31 cellular contexts compared by ENCODE assay signal in genomic region chr1:229228522-229228921, GRCh38. TPM values are rescaled to one million over a fixed set of nuclear protein-coding genes. Genes with fewer than 3 reads are reported as not detected.
DNase-seq lines count a peak whose midpoint lies in the region; ATAC-seq, FAIRE-seq and TF ChIP-seq lines count a peak whose summit lies in the region.
"Had no signal": no experiment of that assay in that cellular context is flagged by ENCODE, and none has a peak within 500 bp of the region (broad histone marks: within the 10 kb centered on the region; RNA-seq: fewer than 3 reads in every experiment).

No MANE protein-coding gene starts in this region.

- WGBS in right lobe of liver (ENCODE audit: insufficient coverage, low coverage, low lambda C conversion rate, missing lambda C conversion rate): 72% methylated on average over 2 of the region's 2 CpGs
- WGBS in HepG2 (ENCODE audit: low lambda C conversion rate): 26% methylated on average over 2 of the region's 2 CpGs

- H3K4me2 ChIP-seq in HepG2 (ENCODE audit: low read depth, low read length) (no peak overlapping the region), parathyroid adenoma (ENCODE audit: low read length) (no peak overlapping the region)
- H3K4me2 ChIP-seq: KMS-11 had no signal

- H3K9me3 Mint-ChIP-seq in type B pancreatic cell: no peaks in the 10 kb centered on the region
- H3K9me3 Mint-ChIP-seq: activated T-helper 17 cell treated with anti-CD3 and anti-CD28 coated beads, Interleukin-2, amount 50 U/mL, for 72 hours; CD8-positive, alpha-beta T cell; effector memory CD8-positive, alpha-beta T cell; natural killer cell; T-helper 2 cell treated with Interferon-gamma antibody and Interleukin-4, amounts not matched to agents 5 μg/mL and 100 μg/mL, for 36 hours had no signal

- TF ChIP-seq POLR2A in right lobe of liver (IDR thresholded peaks at IDR 0.05) (no peak), HepG2 (IDR thresholded peaks at IDR 0.05; ENCODE audit: insufficient read depth in 1 of 2, low read depth in 2 of 2, low read length in 2 of 2) (no peak)

- CTCF ChIA-PET in HepG2 (lab: Yijun Ruan, JAX; ENCODE audit: low intra/inter-chr PET ratio, low total read pairs): no interaction called here

- BruUV-seq in HepG2 (replicated peaks; lab: Mats Ljungman, UMichigan): no TSS peak

- H3K79me2 ChIP-seq in HepG2 (ENCODE audit: insufficient read depth, low read length) (no peaks in the 10 kb centered on the region), parathyroid adenoma (no peaks in the 10 kb centered on the region)

- H3K9me3 ChIP-seq in right lobe of liver: no peaks in the 10 kb centered on the region
- H3K9me3 ChIP-seq in HepG2 (ENCODE audit: low read length): no peaks in the 10 kb centered on the region
- no peaks in the 10 kb centered on the region for H3K9me3 ChIP-seq in parathyroid adenoma (ENCODE audit: control insufficient read depth, low read length)
- H3K9me3 ChIP-seq: HAP-1, mucosa of descending colon, testis, vagina had no signal

- no peaks in the 10 kb centered on the region for H4K20me1 ChIP-seq in HepG2 (ENCODE audit: insufficient read depth, low read length)

- TF ChIP-seq EP300 in HepG2 (IDR thresholded peaks at IDR 0.05; ENCODE audit: low read depth in 2 of 2, low read length in 2 of 2) (no peak), HepG2 (CRISPR knock-in tag; IDR thresholded peaks at IDR 0.05; ENCODE audit: borderline replicate concordance) (no peak)

- H3K27ac ChIP-seq in right lobe of liver (peak overlapping the region in 2 of 3 donors; percentile 86 to 88), HepG2 (ENCODE audit: extremely low read length, insufficient read depth, low read length) (no peak overlapping the region), caudate nucleus (ENCODE audit: low read depth, low read length) (peak overlapping the region; percentile 99), parathyroid adenoma (no peak overlapping the region)
- H3K27ac ChIP-seq: KMS-11 had no signal

- H3K27me3 Mint-ChIP-seq in type B pancreatic cell: no peaks in the 10 kb centered on the region
- H3K27me3 Mint-ChIP-seq: activated naive CD8-positive, alpha-beta T cell had no signal

- H3K36me3 ChIP-seq in right lobe of liver: no peaks in the 10 kb centered on the region
- H3K36me3 ChIP-seq in HepG2 (replicated peaks in 1 of 2; ENCODE audit: control insufficient read depth in 1 of 2, insufficient read depth in 2 of 2, low read length in 2 of 2): no peaks in the 10 kb centered on the region
- H3K36me3 ChIP-seq in parathyroid adenoma (ENCODE audit: control insufficient read depth, insufficient read depth, low read length): no peaks in the 10 kb centered on the region
- H3K36me3 ChIP-seq: HAP-1, vagina had no signal

- H2AFZ ChIP-seq in HepG2 (ENCODE audit: low read length) (no peak overlapping the region), parathyroid adenoma (no peak overlapping the region)

- H3K4me1 ChIP-seq in right lobe of liver (peaks cover 0 to 36% (median 18%) of the 10 kb centered on the region in 4 donors), HepG2 (ENCODE audit: insufficient read depth, low read length) (peaks cover 82% of the 10 kb centered on the region), parathyroid adenoma (peaks cover 7% of the 10 kb centered on the region)

- intact Hi-C loops in right lobe of liver (cut with DNase I) (loop anchor here in 1 of 2 donors (10.0 kb wide), 1 partner anchor 494 kb away; the partner anchor contains the start of gene RHOU), HepG2 (cut with micrococcal nuclease; ENCODE audit: unreplicated experiment) (loop anchor here (10.0 kb wide), 4 partner anchors 124 to 364 kb away; no protein-coding TSS in a partner anchor)

- H3K4me3 Mint-ChIP-seq in type B pancreatic cell: no peak overlapping the region
- H3K4me3 Mint-ChIP-seq: activated naive CD8-positive, alpha-beta T cell; activated T-helper 17 cell treated with anti-CD3 and anti-CD28 coated beads, Interleukin-2, amount 50 U/mL, for 72 hours; B cell; CD8-positive, alpha-beta T cell; effector memory CD8-positive, alpha-beta T cell; natural killer cell; T-helper 2 cell treated with Interferon-gamma antibody and Interleukin-4, amounts not matched to agents 5 μg/mL and 100 μg/mL, for 36 hours had no signal

- TF ChIP-seq CTCF in right lobe of liver (IDR thresholded peaks at IDR 0.05) (no peak), HepG2 (CRISPR knock-in tag; IDR thresholded peaks at IDR 0.05) (no peak), parathyroid adenoma (IDR thresholded peaks at IDR 0.05) (no peak), type B pancreatic cell (conservative IDR thresholded peaks at IDR 0.05) (no peak)

- H3K4me3 ChIP-seq in right lobe of liver: no peak overlapping the region
- H3K4me3 ChIP-seq in HepG2 (replicated peaks in 1 of 3; ENCODE audit: insufficient read depth in 1 of 3, low read depth in 2 of 3, low read length in 3 of 3): no peak overlapping the region
- H3K4me3 ChIP-seq in parathyroid adenoma (ENCODE audit: low read depth, low read length): peak overlapping the region; percentile 18
- H3K4me3 ChIP-seq: HAP-1, lung, mucosa of descending colon, testis, vagina had no signal

- POLR2A ChIA-PET in HepG2 (lab: Yijun Ruan, JAX): interaction anchor here (1.0 to 2.5 kb wide), 2 partner anchors 7 to 264 kb away, joined by 3 to 9 read pairs; no protein-coding TSS in a partner anchor

- H3K27me3 ChIP-seq in right lobe of liver (no peaks in the 10 kb centered on the region), HepG2 (ENCODE audit: control insufficient read depth in 1 of 2, insufficient read depth in 2 of 2, low read length in 2 of 2) (no peaks in the 10 kb centered on the region), parathyroid adenoma (ENCODE audit: control insufficient read depth, insufficient read depth, low read length) (no peaks in the 10 kb centered on the region)
- H3K27me3 ChIP-seq: testis, vagina had no signal

- in situ Hi-C loops in HepG2 (cut with HindIII; ENCODE audit: extremely low pct_ligation_motif_present, low pct_unique_long_range_greater_than_20kb): loop anchor here (10.0 kb wide), 1 partner anchor 494 kb away; the partner anchor contains the start of gene RHOU

- no peak for FAIRE-seq in HepG2 (lab: Jason Lieb, UNC)
- FAIRE-seq: bronchial epithelial cell had no signal

- H3K9ac ChIP-seq in HepG2 (ENCODE audit: insufficient read depth, low read depth, low read length) (no peak overlapping the region), parathyroid adenoma (no peak overlapping the region)
- H3K9ac ChIP-seq: KMS-11 had no signal

- no peak for DNase-seq in right lobe of liver
- DNase-seq in HepG2 (ENCODE audit: low spot score): no peak
- DNase-seq in caudate nucleus (lab: John Stamatoyannopoulos, UW): no peak
- peak; percentile 4 for DNase-seq in type B pancreatic cell (ENCODE audit: extremely low spot score, unreplicated experiment)
- no peak for DNase-seq in stimulated activated CD8-positive, alpha-beta memory T cell treated with anti-CD3 and anti-CD28 coated beads, Interleukin-4, amount 100 ng/mL, for 48 hours
- DNase-seq in NCI-H748 (lab: John Stamatoyannopoulos, UW; ENCODE audit: unreplicated experiment): no peak
- DNase-seq: activated CD4-positive, alpha-beta T cell treated with anti-CD3 and anti-CD28 coated beads for 4 hours; anterior cingulate cortex; CD8-positive, alpha-beta T cell; DMS 273 treated with DMSO at 0.1 percent for 48 hours; effector memory CD8-positive, alpha-beta T cell; erythroblast; MM.1S; mucosa of descending colon; natural killer cell; NCI-H187 treated with DMSO at 0.1 percent for 48 hours; NCI-H2171; nucleus accumbens; stimulated activated naive CD4-positive, alpha-beta T cell; testis had no signal

- TF ChIP-seq RAD21 in HepG2 (CRISPR knock-in tag; IDR thresholded peaks at IDR 0.05): no peak

- H3K27ac Mint-ChIP-seq in type B pancreatic cell: peak overlapping the region; percentile 97
- H3K27ac Mint-ChIP-seq: activated naive CD8-positive, alpha-beta T cell; activated T-helper 17 cell treated with anti-CD3 and anti-CD28 coated beads, Interleukin-2, amount 50 U/mL, for 72 hours; B cell; CD8-positive, alpha-beta T cell; effector memory CD8-positive, alpha-beta T cell; natural killer cell; T-helper 2 cell treated with Interferon-gamma antibody and Interleukin-4, amounts not matched to agents 5 μg/mL and 100 μg/mL, for 36 hours had no signal

- peaks cover 54% of the 10 kb centered on the region for H3K4me1 Mint-ChIP-seq in type B pancreatic cell (ENCODE audit: unreplicated experiment)

- H3K36me3 Mint-ChIP-seq in type B pancreatic cell: no peaks in the 10 kb centered on the region
- H3K36me3 Mint-ChIP-seq: activated naive CD8-positive, alpha-beta T cell; CD8-positive, alpha-beta T cell; natural killer cell had no signal

- ATAC-seq in right lobe of liver (no peak), HepG2 (no peak), GM18909 (IDR thresholded peaks at IDR 0.05; ENCODE audit: poor library complexity, unreplicated experiment) (no peak)
- ATAC-seq: activated T-helper 17 cell treated with anti-CD3 and anti-CD28 coated beads, Interleukin-2, amount 50 U/mL, for 72 hours; CD8-positive, alpha-beta T cell; effector memory CD8-positive, alpha-beta T cell; natural killer cell had no signal

RNA-seq across cellular contexts. Expression of gene RAB4A, which starts 42.4 kb away (rescaled TPM):
- total RNA-seq in right lobe of liver: 10 to 100 TPM; 23.3 to 66.4 (median 50.0) TPM
- total RNA-seq in HepG2 (2016; rRNA removed; fragmentation: Illumina TruSeq; extraction: Trizol): 76.6 and 80.1 TPM in 2 replicates
- 135 and 139 TPM in 2 replicates for total RNA-seq in HepG2 (2016; cell fraction: cytosol; rRNA removed; fragmentation: Illumina TruSeq; extraction: Trizol; ENCODE audit: low read depth)
- 71.2 and 81.9 TPM in 2 replicates for total RNA-seq in HepG2 (2016; cell fraction: insoluble cytoplasmic fraction; rRNA removed; fragmentation: Illumina TruSeq; extraction: Trizol)
- total RNA-seq in HepG2 (2016; cell fraction: membrane; rRNA removed; fragmentation: Illumina TruSeq; extraction: Trizol): 213 and 217 TPM in 2 replicates
- total RNA-seq in HepG2 (2016; cell fraction: nucleus; rRNA removed; fragmentation: Illumina TruSeq; extraction: Trizol): 41.7 and 48.3 TPM in 2 replicates
- 41.6 and 56.0 TPM in 2 replicates for polyA plus RNA-seq in HepG2 (2011; rRNA removed)
- 53.2 and 57.4 TPM in 2 replicates for polyA plus RNA-seq in HepG2 (2011; cell fraction: cytosol; rRNA removed)
- polyA plus RNA-seq in HepG2 (2011; cell fraction: nucleus; rRNA removed): 15.9 and 18.4 TPM in 2 replicates
- 71.3 and 87.6 TPM in 2 replicates for polyA plus RNA-seq in HepG2 (2012)
- polyA plus RNA-seq in HepG2 (2016; cell fraction: cytosol; fragmentation: Illumina TruSeq; extraction: Trizol; ENCODE audit: low read depth): 296 and 305 TPM in 2 replicates
- 113 and 114 TPM in 2 replicates for polyA plus RNA-seq in HepG2 (2016; cell fraction: insoluble cytoplasmic fraction; fragmentation: Illumina TruSeq; extraction: Trizol; ENCODE audit: low read depth)
- polyA plus RNA-seq in HepG2 (2016; cell fraction: membrane; fragmentation: Illumina TruSeq; extraction: Trizol; ENCODE audit: low read depth): 280 and 289 TPM in 2 replicates
- polyA plus RNA-seq in HepG2 (2016; cell fraction: nucleus; fragmentation: Illumina TruSeq; extraction: Trizol; ENCODE audit: insufficient read depth, low read depth): 77.5 and 84.8 TPM in 2 replicates
- 3.1 and 9.3 TPM in 2 replicates for polyA minus RNA-seq in HepG2 (2011; rRNA and poly(A)+ RNA removed; ENCODE audit: low replicate concordance)
- 17.1 and 18.2 TPM in 2 replicates for polyA minus RNA-seq in HepG2 (2011; cell fraction: cytosol; rRNA and poly(A)+ RNA removed)
- 41.3 and 46.1 TPM in 2 replicates for polyA minus RNA-seq in HepG2 (2011; cell fraction: nucleus; rRNA and poly(A)+ RNA removed)
- total RNA-seq in type B pancreatic cell (ENCODE audit: low replicate concordance): 59.9 and 71.8 TPM in 2 replicates

Comparison
In these comparisons a context has a peak if more than half of its experiments do, and no peak if none do; other contexts are left out.
1. H3K27ac ChIP-seq: peak in right lobe of liver (2 of 3) and caudate nucleus (single experiment); none in HepG2 (single experiment) and parathyroid adenoma (single experiment).